ENCODE assay signal across 21 cellular contexts in the genomic region with DNA sequence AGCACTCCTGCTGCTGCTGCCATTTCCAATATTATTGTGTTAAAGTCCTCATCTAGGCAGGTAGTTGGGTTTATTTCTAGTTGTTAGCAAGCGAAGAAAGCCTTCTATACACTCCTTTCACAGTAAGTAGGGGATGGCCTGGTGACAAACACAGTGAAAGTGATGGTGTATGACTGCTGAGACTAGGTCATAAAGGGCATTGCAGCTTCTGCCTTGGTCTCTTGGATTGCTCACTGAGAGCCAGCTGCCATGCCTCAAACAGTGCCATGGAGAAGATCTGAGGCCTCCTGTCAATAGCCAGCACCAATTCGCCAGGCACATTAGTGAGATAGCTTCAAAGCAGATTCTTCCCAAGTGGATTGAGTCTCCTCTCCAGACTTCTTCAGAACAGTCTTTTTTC. TPM values are rescaled to one million over a fixed set of nuclear protein-coding genes. Genes with fewer than 3 reads are reported as not detected.
DNase-seq lines count a peak whose midpoint lies in the region; ATAC-seq lines count a peak whose summit lies in the region.
"Had no signal": no experiment of that assay in that cellular context is flagged by ENCODE, and none has a peak within 500 bp of the region (broad histone marks: within the 10 kb centered on the region; RNA-seq: fewer than 3 reads in every experiment).

No MANE protein-coding gene starts in this region.

- ATAC-seq in GM18511 (IDR thresholded peaks at IDR 0.05; ENCODE audit: unreplicated experiment), result peak; percentile 58
- peak; percentile 52 for ATAC-seq in GM21528 (IDR thresholded peaks at IDR 0.05; ENCODE audit: low FRiP score, unreplicated experiment)
- ATAC-seq in HG03175 (IDR thresholded peaks at IDR 0.05; ENCODE audit: unreplicated experiment), result peak; percentile 44
- no peak for ATAC-seq in HG03565 (IDR thresholded peaks at IDR 0.05; ENCODE audit: unreplicated experiment)
- ATAC-seq in HG03469 (IDR thresholded peaks at IDR 0.05; ENCODE audit: unreplicated experiment), result no peak
- ATAC-seq in GM21526 (IDR thresholded peaks at IDR 0.05; ENCODE audit: low FRiP score, unreplicated experiment), result no peak
- ATAC-seq: K562, Panc1, T-helper 17 cell had no signal

- peak; percentile 13 for DNase-seq in myocyte (ENCODE audit: low read depth)
- DNase-seq in stimulated activated CD4-positive, alpha-beta T cell treated with anti-CD3 and anti-CD28 coated beads, Interleukin-2, amount 100 ng/mL, for 48 hours, result no peak
- DNase-seq: ACHN; Calu3; CD4-positive, alpha-beta T cell; DND-41; GDM1; NCI-H1092 treated with DMSO at 0.1 percent for 48 hours; NCI-H187; NCI-H774; SHP77 treated with DMSO at 0.1 percent for 48 hours; T-helper 17 cell had no signal

RNA-seq across cellular contexts. Expression of a gene that starts 27.6 kb away (rescaled TPM):
- total RNA-seq in myocyte, result 27.5 and 34.2 TPM in 2 replicates
- 12.9 TPM for polyA plus RNA-seq in myocyte (2012)
- total RNA-seq: B cell; CD4-positive, alpha-beta T cell; K562 had no signal
- polyA plus RNA-seq: K562 had no signal

Comparison
In these comparisons a context has a peak if more than half of its experiments do, and no peak if none do; other contexts are left out.
1. ATAC-seq: peak in GM18511 (single experiment), GM21528 (single experiment) and HG03175 (single experiment); none in HG03565 (single experiment), HG03469 (single experiment) and GM21526 (single experiment).